10 cellular contexts compared by ENCODE assay signal in genomic region chr19:18789883-18790565, GRCh38. TPM values are rescaled to one million over a fixed set of nuclear protein-coding genes. Genes with fewer than 3 reads are reported as not detected.
DNase-seq lines count a peak whose midpoint lies in the region; ATAC-seq and TF ChIP-seq lines count a peak whose summit lies in the region.
"Had no signal": no experiment of that assay in that cellular context is flagged by ENCODE, and none has a peak within 500 bp of the region (broad histone marks: within the 10 kb centered on the region; RNA-seq: fewer than 3 reads in every experiment).

No MANE protein-coding gene starts in this region.

- WGBS in esophagus squamous epithelium, 2 donors, result 2 to 3% methylated on average over 21 to 24 of the region's 65 CpGs
- WGBS in prostate gland, result 2% methylated on average over 65 of the region's 65 CpGs

- in situ Hi-C loops in GM13977 (cut with MboI; ENCODE audit: low pct_unique_long_range_greater_than_20kb, low sequenced_read_pairs, unreplicated experiment), result no loop called here
- in situ Hi-C loops in brain microvascular endothelial cell (cut with HindIII; ENCODE audit: low pct_ligation_motif_present, low sequenced_read_pairs), result no loop called here

- H3K4me1 ChIP-seq in RWPE2 (ENCODE audit: insufficient read depth, poor library complexity, severe bottlenecking), result no peaks in the 10 kb centered on the region
- H3K4me1 ChIP-seq in esophagus squamous epithelium, result peaks cover 31 to 59% (median 36%) of the 10 kb centered on the region in 3 donors
- H3K4me1 ChIP-seq in prostate gland (replicated peaks), result no peaks in the 10 kb centered on the region

- TF ChIP-seq POLR2A in esophagus squamous epithelium (IDR thresholded peaks at IDR 0.05), result no peak
- TF ChIP-seq POLR2A in prostate gland (IDR thresholded peaks at IDR 0.05), result no peak

- no peaks in the 10 kb centered on the region for H3K9me3 ChIP-seq in RWPE2 (ENCODE audit: severe bottlenecking)
- no peaks in the 10 kb centered on the region for H3K9me3 ChIP-seq in esophagus squamous epithelium
- no peaks in the 10 kb centered on the region for H3K9me3 ChIP-seq in prostate gland

- intact Hi-C loops in esophagus squamous epithelium (cut with DNase I) (no loop called here), prostate gland (cut with DNase I) (no loop called here)

- peak; percentile 78 for DNase-seq in GM13977 (ENCODE audit: low spot score)
- peak; percentile 65 for DNase-seq in RWPE2 (ENCODE audit: low spot score)
- DNase-seq in esophagus squamous epithelium (lab: John Stamatoyannopoulos, UW), result no peak
- no peak for DNase-seq in prostate gland (ENCODE audit: low spot score)
- no peak for DNase-seq in HCEC 1CT
- DNase-seq in brain microvascular endothelial cell, result no peak

- peak; percentile 37 for ATAC-seq in RWPE2 (ENCODE audit: low read depth)
- ATAC-seq in GM21360 (IDR thresholded peaks at IDR 0.05; ENCODE audit: unreplicated experiment), result no peak
- no peak for ATAC-seq in GM19467 (IDR thresholded peaks at IDR 0.05; ENCODE audit: unreplicated experiment)

- peaks cover 58% of the 10 kb centered on the region for H3K27me3 ChIP-seq in RWPE2 (ENCODE audit: insufficient read depth, poor library complexity, severe bottlenecking)
- peaks cover 37 to 100% (median 48%) of the 10 kb centered on the region in 4 donors for H3K27me3 ChIP-seq in esophagus squamous epithelium
- peaks cover 32% of the 10 kb centered on the region for H3K27me3 ChIP-seq in prostate gland (replicated peaks; ENCODE audit: insufficient read depth)
- H3K27me3 ChIP-seq in brain microvascular endothelial cell (replicated peaks), result peaks cover 70% of the 10 kb centered on the region

- H3K36me3 ChIP-seq in RWPE2 (ENCODE audit: low read depth) (no peaks in the 10 kb centered on the region), esophagus squamous epithelium (no peaks in the 10 kb centered on the region), prostate gland (no peaks in the 10 kb centered on the region), brain microvascular endothelial cell (replicated peaks) (no peaks in the 10 kb centered on the region)

- H3K4me3 ChIP-seq in RWPE2 (ENCODE audit: severe bottlenecking), result no peak overlapping the region
- peak overlapping the region in 3 of 4 donors; percentile 22 to 59 (median 39) for H3K4me3 ChIP-seq in esophagus squamous epithelium
- H3K4me3 ChIP-seq in prostate gland, result peak overlapping the region; percentile 5 to 8
- no peak overlapping the region for H3K4me3 ChIP-seq in brain microvascular endothelial cell (ENCODE audit: low read depth, low read length)

- H3K27ac ChIP-seq in RWPE2 (ENCODE audit: poor library complexity, severe bottlenecking), result no peak overlapping the region
- no peak overlapping the region for H3K27ac ChIP-seq in esophagus squamous epithelium
- no peak overlapping the region for H3K27ac ChIP-seq in prostate gland
- no peak overlapping the region for H3K27ac ChIP-seq in brain microvascular endothelial cell
- H3K27ac ChIP-seq: epithelial cell of prostate had no signal

- TF ChIP-seq CTCF in GM13977 (IDR thresholded peaks at IDR 0.05; ENCODE audit: extremely low read depth, insufficient read depth, missing control alignments) (no peak), RWPE2 (IDR thresholded peaks at IDR 0.05; ENCODE audit: poor library complexity, severe bottlenecking) (no peak), esophagus squamous epithelium (IDR thresholded peaks at IDR 0.05) (no peak), prostate gland (IDR thresholded peaks at IDR 0.05) (no peak), brain microvascular endothelial cell (IDR thresholded peaks at IDR 0.05; ENCODE audit: low read depth, low read length, missing control alignments) (no peak)

RNA-seq across cellular contexts. Expression of gene COMP, which starts 1.1 kb away (rescaled TPM):
- 1 to 10 TPM in 3 of 4 donors, not detected in 1; 1.3 to 8.0 (median 5.3) TPM for total RNA-seq in esophagus squamous epithelium
- total RNA-seq in prostate gland, result 1 to 10 TPM in 1 of 2 donors, under 1 TPM in 1; 0.09 to 2.0 TPM
- total RNA-seq: LHCN-M2 had no signal

RNA-seq across cellular contexts. Expression of gene UPF1, which starts 41.7 kb away (rescaled TPM):
- total RNA-seq in esophagus squamous epithelium, result 10 to 100 TPM; 31.6 to 69.7 (median 55.6) TPM
- total RNA-seq in prostate gland, result 100 to 1,000 TPM; 105 to 171 TPM

Comparison
In these comparisons a context has a peak if more than half of its experiments do, and no peak if none do; other contexts are left out.
1. DNase-seq: peak in GM13977 (single experiment) and RWPE2 (single experiment); none in esophagus squamous epithelium (single experiment), prostate gland (single experiment), HCEC 1CT (single experiment) and brain microvascular endothelial cell (single experiment).
2. H3K4me3 ChIP-seq: peak in esophagus squamous epithelium (3 of 4) and prostate gland (2 of 2); none in RWPE2 (single experiment) and brain microvascular endothelial cell (single experiment).